In genomic region chr2:168536925-168537466, GRCh38 we compare ENCODE assay signal across 18 cellular contexts.
A peak's percentile ranks its signal among the peaks of the same experiment; 100 is the strongest.
DNase-seq lines count a peak whose midpoint lies in the region; ATAC-seq and TF ChIP-seq lines count a peak whose summit lies in the region.
"Had no signal": no experiment of that assay in that cellular context is flagged by ENCODE, and none has a peak within 500 bp of the region (broad histone marks: within the 10 kb centered on the region; RNA-seq: fewer than 3 reads in every experiment).

No MANE protein-coding gene starts in this region.

- H3K27ac Mint-ChIP-seq in activated T-cell treated with anti-CD3 and anti-CD28 coated beads, Interleukin-2, amount 50 U/mL, for 72 hours: no peak overlapping the region
- H3K27ac Mint-ChIP-seq in stimulated activated naive CD8-positive, alpha-beta T cell treated with anti-CD3 and anti-CD28 coated beads, Interleukin-15, amount 100 ng/mL, for 72 hours: peak overlapping the region in 1 of 2 donors; percentile 42
- H3K27ac Mint-ChIP-seq: mesothelial cell of epicardium, T-helper 17 cell had no signal

- peaks cover 15 to 17% of the 10 kb centered on the region in 2 donors for H3K36me3 Mint-ChIP-seq in activated T-cell treated with anti-CD3 and anti-CD28 coated beads, Interleukin-2, amount 50 U/mL, for 72 hours (ENCODE audit: insufficient read depth in 2 of 2)

- no peak overlapping the region for H3K4me3 ChIP-seq in epithelial cell of esophagus (ENCODE audit: low read length)
- H3K4me3 ChIP-seq: HAP-1, heart right ventricle, thyroid gland had no signal

- TF ChIP-seq CTCF in epithelial cell of esophagus (IDR thresholded peaks at IDR 0.05; ENCODE audit: insufficient read depth, low read depth, low read length, missing control alignments): no peak

- peak; percentile 91 to 93 for ATAC-seq in activated T-cell treated with anti-CD3 and anti-CD28 coated beads, Interleukin-2, amount 50 U/mL, for 72 hours (replicated peaks in 1 of 2)
- peak; percentile 93 for ATAC-seq in stimulated activated naive CD8-positive, alpha-beta T cell treated with anti-CD3 and anti-CD28 coated beads, Interleukin-15, amount 100 ng/mL, for 72 hours
- ATAC-seq: heart right ventricle, sciatic nerve, T-helper 17 cell had no signal

- H3K9me3 Mint-ChIP-seq in activated T-cell treated with anti-CD3 and anti-CD28 coated beads, Interleukin-2, amount 50 U/mL, for 72 hours: peaks cover 5 to 9% of the 10 kb centered on the region in 2 donors
- peaks cover 27 to 48% of the 10 kb centered on the region in 2 donors for H3K9me3 Mint-ChIP-seq in stimulated activated naive CD8-positive, alpha-beta T cell treated with anti-CD3 and anti-CD28 coated beads, Interleukin-15, amount 100 ng/mL, for 72 hours

- H3K27me3 Mint-ChIP-seq in activated T-cell treated with anti-CD3 and anti-CD28 coated beads, Interleukin-2, amount 50 U/mL, for 72 hours (ENCODE audit: low read depth): no peaks in the 10 kb centered on the region
- no peaks in the 10 kb centered on the region for H3K27me3 Mint-ChIP-seq in stimulated activated naive CD8-positive, alpha-beta T cell treated with anti-CD3 and anti-CD28 coated beads, Interleukin-15, amount 100 ng/mL, for 72 hours
- H3K27me3 Mint-ChIP-seq: T-helper 17 cell had no signal

- DNase-seq in activated T-cell treated with anti-CD3 and anti-CD28 coated beads, Interleukin-2, amount 50 U/mL, for 72 hours: no peak
- no peak for DNase-seq in activated T-cell treated with anti-CD3 and anti-CD28 coated beads, Interleukin-2, amount 50 U/mL, for 1 hour
- DNase-seq in RPMI7951 (ENCODE audit: low read depth): peak; percentile 57
- peak; percentile 54 for DNase-seq in epithelial cell of esophagus (ENCODE audit: low read depth)
- DNase-seq in stimulated activated naive CD8-positive, alpha-beta T cell treated with anti-CD3 and anti-CD28 coated beads, Interleukin-15, amount 100 ng/mL, for 72 hours: no peak
- DNase-seq in activated effector memory CD4-positive, alpha-beta T cell treated with anti-CD3 and anti-CD28 coated beads, Interleukin-2, amount 50 U/mL, for 16 hours: no peak
- DNase-seq in H4 (ENCODE audit: low spot score): no peak
- no peak for DNase-seq in NCI-H128 (lab: John Stamatoyannopoulos, UW; ENCODE audit: unreplicated experiment)
- DNase-seq: activated CD4-positive, alpha-beta T cell treated with anti-CD3 and anti-CD28 coated beads for 1 hour; amygdala; heart right ventricle; NCI-H1048; stimulated activated CD4-positive, alpha-beta T cell treated with anti-CD3 and anti-CD28 coated beads, Interleukin-4, amount 100 ng/mL, for 1 hour; T-helper 17 cell; thyroid gland had no signal

- no peak overlapping the region for H3K4me3 Mint-ChIP-seq in activated T-cell treated with anti-CD3 and anti-CD28 coated beads, Interleukin-2, amount 50 U/mL, for 72 hours
- H3K4me3 Mint-ChIP-seq in stimulated activated naive CD8-positive, alpha-beta T cell treated with anti-CD3 and anti-CD28 coated beads, Interleukin-15, amount 100 ng/mL, for 72 hours: no peak overlapping the region
- H3K4me3 Mint-ChIP-seq: mesothelial cell of epicardium, T-helper 17 cell had no signal

- peaks cover 49% of the 10 kb centered on the region for H3K4me1 Mint-ChIP-seq in activated T-cell treated with anti-CD3 and anti-CD28 coated beads, Interleukin-2, amount 50 U/mL, for 72 hours (ENCODE audit: low read depth)
- H3K4me1 Mint-ChIP-seq in stimulated activated naive CD8-positive, alpha-beta T cell treated with anti-CD3 and anti-CD28 coated beads, Interleukin-15, amount 100 ng/mL, for 72 hours: peaks cover 51% of the 10 kb centered on the region

Comparison
In these comparisons a context has a peak if more than half of its experiments do, and no peak if none do; other contexts are left out.
1. DNase-seq: peak in RPMI7951 (single experiment) and epithelial cell of esophagus (single experiment); none in activated T-cell treated with anti-CD3 and anti-CD28 coated beads, Interleukin-2, amount 50 U/mL, for 72 hours (0 of 2), activated T-cell treated with anti-CD3 and anti-CD28 coated beads, Interleukin-2, amount 50 U/mL, for 1 hour (single experiment), stimulated activated naive CD8-positive, alpha-beta T cell treated with anti-CD3 and anti-CD28 coated beads, Interleukin-15, amount 100 ng/mL, for 72 hours (0 of 2), activated effector memory CD4-positive, alpha-beta T cell treated with anti-CD3 and anti-CD28 coated beads, Interleukin-2, amount 50 U/mL, for 16 hours (single experiment), H4 (single experiment) and NCI-H128 (single experiment).